9 cellular contexts compared by ENCODE assay signal in genomic region chrX:44344687-44345086, GRCh38. TPM values are rescaled to one million over a fixed set of nuclear protein-coding genes. Genes with fewer than 3 reads are reported as not detected.
DNase-seq lines count a peak whose midpoint lies in the region; ATAC-seq and TF ChIP-seq lines count a peak whose summit lies in the region.
"Had no signal": no experiment of that assay in that cellular context is flagged by ENCODE, and none has a peak within 500 bp of the region (broad histone marks: within the 10 kb centered on the region; RNA-seq: fewer than 3 reads in every experiment).

No MANE protein-coding gene starts in this region.

- DNase-seq in ELF-1 (ENCODE audit: low read depth, low spot score) (peak; percentile 10), KG1 (lab: John Stamatoyannopoulos, UW) (peak; percentile 46)
- peak; percentile 33 for DNase-seq in activated CD8-positive, alpha-beta T cell treated with anti-CD3 and anti-CD28 coated beads, Interleukin-2, amount 10 ng/mL, durations not matched to agents 7 days and 5 days
- DNase-seq in activated CD8-positive, alpha-beta memory T cell treated with anti-CD3 and anti-CD28 coated beads, Interleukin-2, amount 50 U/mL, for 4 hours: no peak

- H3K4me1 Mint-ChIP-seq in activated CD8-positive, alpha-beta T cell treated with anti-CD3 and anti-CD28 coated beads, Interleukin-2, amount 10 ng/mL, durations not matched to agents 7 days and 5 days (ENCODE audit: low read depth): peaks cover 13% of the 10 kb centered on the region
- peaks cover 4% of the 10 kb centered on the region for H3K4me1 Mint-ChIP-seq in nephron

- TF ChIP-seq CTCF in nephron (IDR thresholded peaks at IDR 0.05; ENCODE audit: unreplicated experiment in 3 of 3): no peak

- peak; percentile 32 for ATAC-seq in activated CD8-positive, alpha-beta T cell treated with anti-CD3 and anti-CD28 coated beads, Interleukin-2, amount 10 ng/mL, durations not matched to agents 7 days and 5 days
- ATAC-seq in HG02870 (IDR thresholded peaks at IDR 0.05; ENCODE audit: unreplicated experiment): no peak
- ATAC-seq in HG02642 (IDR thresholded peaks at IDR 0.05; ENCODE audit: poor library complexity, unreplicated experiment): no peak
- no peak for ATAC-seq in HG03432 (IDR thresholded peaks at IDR 0.05; ENCODE audit: unreplicated experiment)
- ATAC-seq: body of pancreas had no signal

- peak overlapping the region; percentile 77 for H3K4me3 Mint-ChIP-seq in activated CD8-positive, alpha-beta T cell treated with anti-CD3 and anti-CD28 coated beads, Interleukin-2, amount 10 ng/mL, durations not matched to agents 7 days and 5 days
- H3K4me3 Mint-ChIP-seq in nephron: peak overlapping the region; percentile 82 to 87 (median 84)

- peak overlapping the region; percentile 92 for H3K27ac Mint-ChIP-seq in activated CD8-positive, alpha-beta T cell treated with anti-CD3 and anti-CD28 coated beads, Interleukin-2, amount 10 ng/mL, durations not matched to agents 7 days and 5 days
- peak overlapping the region; percentile 10 to 61 (median 57) for H3K27ac Mint-ChIP-seq in nephron

- H3K9me3 Mint-ChIP-seq in activated CD8-positive, alpha-beta T cell treated with anti-CD3 and anti-CD28 coated beads, Interleukin-2, amount 10 ng/mL, durations not matched to agents 7 days and 5 days (ENCODE audit: insufficient read depth): no peaks in the 10 kb centered on the region
- H3K9me3 Mint-ChIP-seq in nephron: no peaks in the 10 kb centered on the region

- POLR2A ChIA-PET in activated CD8-positive, alpha-beta T cell treated with anti-CD3 and anti-CD28 coated beads, Interleukin-2, amount 10 ng/mL, durations not matched to agents 7 days and 5 days (lab: Charles Lee): no interaction called here

- H3K36me3 Mint-ChIP-seq in activated CD8-positive, alpha-beta T cell treated with anti-CD3 and anti-CD28 coated beads, Interleukin-2, amount 10 ng/mL, durations not matched to agents 7 days and 5 days (ENCODE audit: low read depth): no peaks in the 10 kb centered on the region
- no peaks in the 10 kb centered on the region for H3K36me3 Mint-ChIP-seq in nephron (ENCODE audit: low read depth)

- H3K27me3 Mint-ChIP-seq in activated CD8-positive, alpha-beta T cell treated with anti-CD3 and anti-CD28 coated beads, Interleukin-2, amount 10 ng/mL, durations not matched to agents 7 days and 5 days (ENCODE audit: low read depth): no peaks in the 10 kb centered on the region
- H3K27me3 Mint-ChIP-seq in nephron (ENCODE audit: low read depth): no peaks in the 10 kb centered on the region

- CTCF ChIA-PET in activated CD8-positive, alpha-beta T cell treated with anti-CD3 and anti-CD28 coated beads, Interleukin-2, amount 10 ng/mL, durations not matched to agents 7 days and 5 days (lab: Charles Lee): no interaction called here

RNA-seq across cellular contexts. Expression of gene EFHC2, which starts 1.2 kb away (rescaled TPM):
- total RNA-seq in activated CD8-positive, alpha-beta T cell treated with anti-CD3 and anti-CD28 coated beads, Interleukin-2, amount 10 ng/mL, durations not matched to agents 7 days and 5 days: under 1 TPM; 0.31 to 0.53 TPM
